Comparison of ENCODE assay signal across 9 cellular contexts in the genomic region with DNA sequence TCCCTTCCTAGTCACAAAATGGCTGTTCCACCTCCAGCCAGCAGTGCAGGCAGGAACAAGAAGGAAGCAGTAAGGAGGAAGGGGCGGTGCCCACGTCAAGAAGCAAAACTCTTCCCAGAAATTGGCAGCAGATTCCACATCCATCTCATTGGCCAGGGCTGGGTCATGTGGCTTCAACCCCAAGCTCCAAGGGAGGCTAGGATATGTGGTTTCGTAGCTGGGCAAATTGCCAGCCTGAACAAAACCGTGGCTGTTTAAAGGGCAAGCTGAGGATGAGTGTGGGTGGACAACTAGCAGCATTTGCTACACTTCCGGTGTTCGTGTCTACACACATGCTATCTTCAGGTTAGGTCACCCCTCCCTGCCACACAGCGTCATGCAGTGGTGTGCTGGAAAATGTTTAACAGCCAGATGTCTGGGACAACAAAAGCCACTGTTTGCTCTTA.
DNase-seq lines count a peak whose midpoint lies in the region; ATAC-seq and TF ChIP-seq lines count a peak whose summit lies in the region.
"Had no signal": no experiment of that assay in that cellular context is flagged by ENCODE, and none has a peak within 500 bp of the region (broad histone marks: within the 10 kb centered on the region; RNA-seq: fewer than 3 reads in every experiment).

No MANE protein-coding gene starts in this region.

- H3K4me1 Mint-ChIP-seq in neural progenitor cell: peaks cover 49% of the 10 kb centered on the region

- H3K27me3 Mint-ChIP-seq in neural progenitor cell (ENCODE audit: insufficient read depth, low read depth): peaks cover 13% of the 10 kb centered on the region

- H3K79me2 ChIP-seq in GM23248 (ENCODE audit: insufficient read depth) (no peaks in the 10 kb centered on the region), neural progenitor cell (ENCODE audit: low read depth) (no peaks in the 10 kb centered on the region)

- H3K27ac ChIP-seq in GM23248: no peak overlapping the region
- H3K27ac ChIP-seq in neural progenitor cell: no peak overlapping the region
- no peak overlapping the region for H3K27ac ChIP-seq in gastroesophageal sphincter
- H3K27ac ChIP-seq: HL-60 had no signal

- WGBS in GM23248 (ENCODE audit: low coverage in 1 of 2, low lambda C conversion rate in 2 of 2, missing lambda C conversion rate in 2 of 2), 2 experiments: 51% methylated on average over 7 of the region's 7 CpGs
- WGBS in gastroesophageal sphincter (ENCODE audit: low coverage in 1 of 2), 2 donors: 43 to 50% methylated on average over 2 to 5 of the region's 7 CpGs

- H3K36me3 Mint-ChIP-seq in neural progenitor cell: peaks cover 2% of the 10 kb centered on the region

- H3K9ac ChIP-seq in GM23248 (no peak overlapping the region), neural progenitor cell (no peak overlapping the region)

- no peak for TF ChIP-seq EP300 in gastroesophageal sphincter (IDR thresholded peaks at IDR 0.05)

- H3K27me3 ChIP-seq in GM23248 (replicated peaks; ENCODE audit: insufficient read depth) (no peaks in the 10 kb centered on the region), neural progenitor cell (no peaks in the 10 kb centered on the region), gastroesophageal sphincter (no peaks in the 10 kb centered on the region)

- TF ChIP-seq POLR2A in gastroesophageal sphincter (IDR thresholded peaks at IDR 0.05): no peak

- in situ Hi-C loops in GM23248 (cut with MboI): no loop called here

- no peaks in the 10 kb centered on the region for H3K9me3 ChIP-seq in GM23248 (ENCODE audit: low read depth)
- H3K9me3 ChIP-seq in neural progenitor cell (ENCODE audit: low read depth): no peaks in the 10 kb centered on the region
- H3K9me3 ChIP-seq in gastroesophageal sphincter: no peaks in the 10 kb centered on the region

- H3K36me3 ChIP-seq in GM23248 (ENCODE audit: low read depth) (no peaks in the 10 kb centered on the region), neural progenitor cell (no peaks in the 10 kb centered on the region), gastroesophageal sphincter (no peaks in the 10 kb centered on the region)

- H3K4me1 ChIP-seq in GM23248 (ENCODE audit: insufficient read depth) (no peaks in the 10 kb centered on the region), neural progenitor cell (peaks cover 19% of the 10 kb centered on the region), gastroesophageal sphincter (peaks cover 0 to 12% (median 0%) of the 10 kb centered on the region in 3 donors)

- no peak overlapping the region for H3K4me3 Mint-ChIP-seq in neural progenitor cell

- H3K9me3 Mint-ChIP-seq in neural progenitor cell: peaks cover 19% of the 10 kb centered on the region

- no peaks in the 10 kb centered on the region for H3F3A ChIP-seq in GM23248 (ENCODE audit: insufficient read depth)
- H3F3A ChIP-seq in neural progenitor cell (ENCODE audit: low read depth): no peaks in the 10 kb centered on the region

- H3K4me3 ChIP-seq in GM23248: no peak overlapping the region
- no peak overlapping the region for H3K4me3 ChIP-seq in cardiac fibroblast (replicated peaks in 1 of 2; ENCODE audit: low read depth in 2 of 2, low read length in 2 of 2)
- no peak overlapping the region for H3K4me3 ChIP-seq in neural progenitor cell
- no peak overlapping the region for H3K4me3 ChIP-seq in gastroesophageal sphincter

- H2AFZ ChIP-seq in GM23248 (peak overlapping the region; percentile 42; the same call in 1 of the 2 replicates), neural progenitor cell (replicated peaks) (peak overlapping the region; percentile 87)

- TF ChIP-seq CTCF in cardiac fibroblast (IDR thresholded peaks at IDR 0.05; ENCODE audit: low read depth, low read length) (no peak), neural progenitor cell (IDR thresholded peaks at IDR 0.05) (no peak), gastroesophageal sphincter (IDR thresholded peaks at IDR 0.05) (no peak)

- H3K27ac Mint-ChIP-seq in neural progenitor cell: peak overlapping the region; percentile 99

- H3K4me2 ChIP-seq in GM23248 (ENCODE audit: unreplicated experiment) (no peak overlapping the region), neural progenitor cell (no peak overlapping the region)

- H3K9me2 ChIP-seq in GM23248 (ENCODE audit: insufficient read depth): no peaks in the 10 kb centered on the region

- peak; percentile 44 for DNase-seq in GM23248
- peak; percentile 19 for DNase-seq in NCI-H2196 (lab: John Stamatoyannopoulos, UW; ENCODE audit: unreplicated experiment)
- DNase-seq in cardiac fibroblast (ENCODE audit: low read depth in 2 of 2): peak; percentile 89 to 94
- no peak for DNase-seq in neural progenitor cell (ENCODE audit: low spot score)
- DNase-seq in stimulated activated naive CD8-positive, alpha-beta T cell treated with anti-CD3 and anti-CD28 coated beads, Interleukin-15, Interleukin-2, amounts not matched to agents 100 U/mL and 50 U/mL, for 24 hours: no peak

- no peaks in the 10 kb centered on the region for H4K20me1 ChIP-seq in GM23248 (ENCODE audit: insufficient read depth)
- no peaks in the 10 kb centered on the region for H4K20me1 ChIP-seq in neural progenitor cell (ENCODE audit: low read depth)

- ATAC-seq in HG03025 (IDR thresholded peaks at IDR 0.05; ENCODE audit: low FRiP score, unreplicated experiment) (no peak), gastroesophageal sphincter (no peak), HG03095 (IDR thresholded peaks at IDR 0.05; ENCODE audit: unreplicated experiment) (no peak)
- ATAC-seq in stimulated activated naive CD8-positive, alpha-beta T cell treated with anti-CD3 and anti-CD28 coated beads, Interleukin-15, Interleukin-2, amounts not matched to agents 100 U/mL and 50 U/mL, for 24 hours: no peak

Comparison
In these comparisons a context has a peak if more than half of its experiments do, and no peak if none do; other contexts are left out.
1. DNase-seq: peak in GM23248 (single experiment), NCI-H2196 (single experiment) and cardiac fibroblast (2 of 2); none in neural progenitor cell (single experiment) and stimulated activated naive CD8-positive, alpha-beta T cell treated with anti-CD3 and anti-CD28 coated beads, Interleukin-15, Interleukin-2, amounts not matched to agents 100 U/mL and 50 U/mL, for 24 hours (single experiment).